Comparison of ENCODE assay signal across 20 cellular contexts in the genomic region with DNA sequence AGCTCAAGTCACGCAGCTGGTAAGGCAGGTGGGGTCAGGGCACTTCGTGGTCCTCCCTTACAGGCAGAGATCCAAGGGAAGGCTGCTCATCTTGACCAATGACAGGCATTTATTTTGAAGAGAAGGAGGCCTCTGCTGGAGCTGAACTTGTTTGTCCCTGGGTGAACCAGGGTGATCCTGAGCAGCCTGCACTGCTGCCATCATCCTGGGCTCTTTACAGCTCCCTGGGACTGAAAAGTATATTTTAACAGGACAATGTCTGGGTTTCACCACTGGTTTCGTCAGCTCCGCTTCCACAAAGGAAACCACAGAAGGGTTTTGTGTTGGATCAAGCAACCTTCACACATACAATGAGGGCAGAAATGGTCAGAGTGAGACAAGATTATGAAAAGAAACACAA.
DNase-seq lines count a peak whose midpoint lies in the region; ATAC-seq, FAIRE-seq and TF ChIP-seq lines count a peak whose summit lies in the region.
"Had no signal": no experiment of that assay in that cellular context is flagged by ENCODE, and none has a peak within 500 bp of the region (broad histone marks: within the 10 kb centered on the region; RNA-seq: fewer than 3 reads in every experiment).

No MANE protein-coding gene starts in this region.

- intact Hi-C loops in uterus (cut with DNase I; ENCODE audit: low total_unique reads), result no loop called here

- TF ChIP-seq POLR2A in uterus (IDR thresholded peaks at IDR 0.05), result no peak

- H3K36me3 ChIP-seq in SJSA1 (no peaks in the 10 kb centered on the region), endodermal cell (ENCODE audit: control insufficient read depth, insufficient read depth, low read length) (no peaks in the 10 kb centered on the region), uterus (no peaks in the 10 kb centered on the region)

- H3K27ac Mint-ChIP-seq in endodermal cell (peak overlapping the region; percentile 11), progenitor cell of endocrine pancreas (peak overlapping the region; percentile 11)
- H3K27ac Mint-ChIP-seq: CD4-positive, alpha-beta T cell had no signal

- peak; percentile 13 for FAIRE-seq in HTR-8/SVneo (lab: Jason Lieb, UNC)

- no peak overlapping the region for H3K4me3 ChIP-seq in SJSA1
- H3K4me3 ChIP-seq in endodermal cell (ENCODE audit: low read length), result no peak overlapping the region
- H3K4me3 ChIP-seq in uterus, result no peak overlapping the region

- H3K9me3 Mint-ChIP-seq in endodermal cell (no peaks in the 10 kb centered on the region), progenitor cell of endocrine pancreas (ENCODE audit: low read depth) (no peaks in the 10 kb centered on the region)
- H3K9me3 Mint-ChIP-seq: CD4-positive, alpha-beta T cell had no signal

- H3K9me3 ChIP-seq in SJSA1 (replicated peaks), result no peaks in the 10 kb centered on the region
- no peaks in the 10 kb centered on the region for H3K9me3 ChIP-seq in endodermal cell (ENCODE audit: control insufficient read depth, low read length)
- no peaks in the 10 kb centered on the region for H3K9me3 ChIP-seq in uterus

- peaks cover 49% of the 10 kb centered on the region for H3K4me1 ChIP-seq in SJSA1 (replicated peaks)
- H3K4me1 ChIP-seq in endodermal cell (ENCODE audit: control insufficient read depth, insufficient read depth, low read length), result peaks cover 3% of the 10 kb centered on the region
- no peaks in the 10 kb centered on the region for H3K4me1 ChIP-seq in uterus

- H3K27me3 Mint-ChIP-seq in endodermal cell (ENCODE audit: insufficient read depth) (no peaks in the 10 kb centered on the region), progenitor cell of endocrine pancreas (peaks cover 4% of the 10 kb centered on the region)

- peak overlapping the region; percentile 41; the same call in 1 of the 2 replicates for H3K27ac ChIP-seq in SJSA1
- no peak overlapping the region for H3K27ac ChIP-seq in endodermal cell (ENCODE audit: low read depth, low read length)
- no peak overlapping the region for H3K27ac ChIP-seq in uterus
- H3K27ac ChIP-seq: HL-60, RWPE1 had no signal

- H3K4me3 Mint-ChIP-seq in endodermal cell, result no peak overlapping the region
- no peak overlapping the region for H3K4me3 Mint-ChIP-seq in progenitor cell of endocrine pancreas (ENCODE audit: low read depth)
- H3K4me3 Mint-ChIP-seq: CD4-positive, alpha-beta T cell had no signal

- ATAC-seq in GM21367 (IDR thresholded peaks at IDR 0.05; ENCODE audit: unreplicated experiment), result no peak
- ATAC-seq: PC-3 had no signal

- no peak for DNase-seq in HTR-8/SVneo (ENCODE audit: insufficient read length, low spot score)
- peak in 1 of 2 experiments; percentile 52 for DNase-seq in SJSA1 (ENCODE audit: low read depth in 1 of 2, low spot score in 2 of 2)
- no peak for DNase-seq in endodermal cell
- DNase-seq in progenitor cell of endocrine pancreas (ENCODE audit: low spot score, unreplicated experiment), result no peak
- no peak for DNase-seq in T-helper 2 cell
- DNase-seq in uterus, result no peak
- no peak for DNase-seq in NCI-H510A (lab: John Stamatoyannopoulos, UW)
- DNase-seq: ACHN; Calu3; CD4-positive, alpha-beta T cell; DMS53; HCEC 1CT; NCI-H1092; NCI-H1694; NCI-H2227 treated with DMSO at 0.1 percent for 48 hours; NCI-H526 treated with DMSO at 0.1 percent for 48 hours; PC-3 had no signal

- no peaks in the 10 kb centered on the region for H3K36me3 Mint-ChIP-seq in endodermal cell (ENCODE audit: low read depth)
- H3K36me3 Mint-ChIP-seq in progenitor cell of endocrine pancreas (ENCODE audit: insufficient read depth), result no peaks in the 10 kb centered on the region

- 79 to 94% methylated on average over 2 to 4 of the region's 4 CpGs for WGBS in endodermal cell (ENCODE audit: insufficient coverage in 1 of 2, insufficient read length in 1 of 2), 2 experiments

- peaks cover 42% of the 10 kb centered on the region for H3K4me1 Mint-ChIP-seq in endodermal cell
- peaks cover 11% of the 10 kb centered on the region for H3K4me1 Mint-ChIP-seq in progenitor cell of endocrine pancreas (ENCODE audit: low read depth)

- H3K9ac ChIP-seq in endodermal cell (ENCODE audit: extremely low read depth, low read length, poor library complexity, severe bottlenecking), result no peak overlapping the region

- TF ChIP-seq CTCF in endodermal cell (conservative IDR thresholded peaks at IDR 0.05) (no peak), progenitor cell of endocrine pancreas (IDR thresholded peaks at IDR 0.05; ENCODE audit: unreplicated experiment) (no peak), uterus (IDR thresholded peaks at IDR 0.05) (no peak)

- no peaks in the 10 kb centered on the region for H3K27me3 ChIP-seq in SJSA1 (replicated peaks)
- no peaks in the 10 kb centered on the region for H3K27me3 ChIP-seq in endodermal cell (ENCODE audit: control insufficient read depth, insufficient read depth, low read length, poor library complexity, severe bottlenecking)
- H3K27me3 ChIP-seq in uterus, result no peaks in the 10 kb centered on the region
